12 cellular contexts compared by ENCODE assay signal in genomic region chr7:2639151-2639993, GRCh38. TPM values are rescaled to one million over a fixed set of nuclear protein-coding genes. Genes with fewer than 3 reads are reported as not detected.
DNase-seq lines count a peak whose midpoint lies in the region; TF ChIP-seq lines count a peak whose summit lies in the region.
"Had no signal": no experiment of that assay in that cellular context is flagged by ENCODE, and none has a peak within 500 bp of the region (broad histone marks: within the 10 kb centered on the region; RNA-seq: fewer than 3 reads in every experiment).

No MANE protein-coding gene starts in this region.

- no TSS peak for BruUV-seq in Calu3 (replicated peaks; lab: Mats Ljungman, UMichigan)

- H3K4me3 Mint-ChIP-seq in Calu3 (ENCODE audit: low read depth, unreplicated experiment): no peak overlapping the region
- H3K4me3 Mint-ChIP-seq: activated naive CD8-positive, alpha-beta T cell had no signal

- no peaks in the 10 kb centered on the region for H3K9me3 ChIP-seq in skeletal muscle tissue (ENCODE audit: control insufficient read depth in 3 of 3, low read length in 3 of 3)
- H3K9me3 ChIP-seq: BE2C had no signal

- peak overlapping the region in 2 of 3 donors; percentile 62 to 79 for H3K9ac ChIP-seq in skeletal muscle tissue (ENCODE audit: low read depth in 1 of 3, low read length in 3 of 3)

- peak overlapping the region in 2 of 3 donors; percentile 14 to 49 for H3K4me3 ChIP-seq in skeletal muscle tissue (ENCODE audit: low read length in 3 of 3)

- H3K27me3 ChIP-seq in layer of hippocampus (ENCODE audit: control insufficient read depth, insufficient read depth, low read length) (no peaks in the 10 kb centered on the region), skeletal muscle tissue (ENCODE audit: control insufficient read depth in 3 of 3, insufficient read depth in 3 of 3, low read length in 3 of 3) (no peaks in the 10 kb centered on the region)
- H3K27me3 ChIP-seq: BE2C had no signal

- DNase-seq in Calu3 (no peak), NCI-H2081 treated with DMSO at 0.1 percent for 48 hours (lab: John Stamatoyannopoulos, UW) (no peak), NCI-H226 (no peak), superior temporal gyrus (ENCODE audit: extremely low spot score) (no peak), iPS-NIHi7 (ENCODE audit: extremely low spot score) (no peak)
- DNase-seq: NK-92 treated with Interleukin-12 subunit alpha and Interleukin-12 subunit beta, amount 100 ng/mL, for 24 hours had no signal

- peak; percentile 13 for TF ChIP-seq CTCF in Calu3 (IDR thresholded peaks at IDR 0.05; ENCODE audit: unreplicated experiment)

- intact Hi-C loops in Calu3 (cut with micrococcal nuclease; ENCODE audit: unreplicated experiment): no loop called here

- H3K27ac Mint-ChIP-seq in Calu3 (ENCODE audit: unreplicated experiment): no peak overlapping the region
- H3K27ac Mint-ChIP-seq: activated naive CD8-positive, alpha-beta T cell had no signal

- CTCF ChIA-PET in Calu3 (lab: Charles Lee): no interaction called here

- H3K36me3 ChIP-seq in skeletal muscle tissue (ENCODE audit: control insufficient read depth in 3 of 3, insufficient read depth in 3 of 3, low read length in 3 of 3): no peaks in the 10 kb centered on the region

- peaks cover 1% of the 10 kb centered on the region for H3K4me1 Mint-ChIP-seq in Calu3 (ENCODE audit: low read depth, unreplicated experiment)

- peak overlapping the region; percentile 40 for H3K27ac ChIP-seq in angular gyrus (ENCODE audit: low read depth, low read length)
- H3K27ac ChIP-seq in layer of hippocampus (ENCODE audit: low read depth, low read length): peak overlapping the region; percentile 76
- H3K27ac ChIP-seq in skeletal muscle tissue (ENCODE audit: low read depth, low read length): peak overlapping the region; percentile 64
- H3K27ac ChIP-seq: VCaP had no signal

- H3K4me1 ChIP-seq in skeletal muscle tissue (ENCODE audit: control insufficient read depth in 3 of 3, insufficient read depth in 3 of 3, low read length in 3 of 3): peaks cover 51 to 85% (median 68%) of the 10 kb centered on the region in 3 donors

- H3K27me3 Mint-ChIP-seq in Calu3 (ENCODE audit: unreplicated experiment): no peaks in the 10 kb centered on the region
- H3K27me3 Mint-ChIP-seq: activated naive CD8-positive, alpha-beta T cell had no signal

- H3K9me3 Mint-ChIP-seq in Calu3 (ENCODE audit: low read depth, unreplicated experiment): no peaks in the 10 kb centered on the region

- H3K36me3 Mint-ChIP-seq in Calu3 (ENCODE audit: insufficient read depth, unreplicated experiment): peaks cover 41% of the 10 kb centered on the region
- H3K36me3 Mint-ChIP-seq: activated naive CD8-positive, alpha-beta T cell had no signal

RNA-seq across cellular contexts. Expression of gene TTYH3, which starts 7.6 kb away (rescaled TPM):
- total RNA-seq in Calu3 (2022) (167 and 187 TPM in 2 replicates), skeletal muscle tissue (18.8 TPM)

RNA-seq across cellular contexts. Expression of gene AMZ1, which starts 48.6 kb away (rescaled TPM):
- total RNA-seq in Calu3 (2022) (0.12 and 0.44 TPM in 2 replicates), skeletal muscle tissue (under 0.01 TPM)
